In genomic region chr4:130336585-130337217, GRCh38 we compare ENCODE assay signal across 8 cellular contexts.
DNase-seq lines count a peak whose midpoint lies in the region; ATAC-seq, FAIRE-seq and TF ChIP-seq lines count a peak whose summit lies in the region.

No MANE protein-coding gene starts in this region.

- H4K20me1 ChIP-seq in HCT116 (ENCODE audit: insufficient read depth) (no peaks in the 10 kb centered on the region), MM.1S (ENCODE audit: insufficient read depth, low read length) (no peaks in the 10 kb centered on the region)

- H3F3A ChIP-seq in MM.1S (ENCODE audit: insufficient read depth, low read length) = no peaks in the 10 kb centered on the region

- H3K9ac ChIP-seq in HCT116 (ENCODE audit: low read length) (no peak overlapping the region), MM.1S (ENCODE audit: low read length) (no peak overlapping the region)

- no TSS peak for BruUV-seq in HCT116 (replicated peaks; lab: Mats Ljungman, UMichigan)

- peak; percentile 82 for ATAC-seq in HCT116

- H3K27me3 ChIP-seq in HCT116 (ENCODE audit: insufficient read depth, low read length) = no peaks in the 10 kb centered on the region
- no peaks in the 10 kb centered on the region for H3K27me3 ChIP-seq in MM.1S (replicated peaks; ENCODE audit: insufficient read depth, low read length)

- H3K79me2 ChIP-seq in HCT116 (ENCODE audit: insufficient read depth, low read length) (no peaks in the 10 kb centered on the region), MM.1S (ENCODE audit: low read length) (no peaks in the 10 kb centered on the region)

- no peaks in the 10 kb centered on the region for H3K36me3 ChIP-seq in HCT116 (ENCODE audit: control insufficient read depth in 1 of 2, insufficient read depth in 2 of 2, low read length in 2 of 2)
- no peaks in the 10 kb centered on the region for H3K36me3 ChIP-seq in MM.1S (replicated peaks; ENCODE audit: insufficient read depth, low read length)

- POLR2A ChIA-PET in HCT116 (lab: Charles Lee) = no interaction called here

- DNase-seq in NCI-H1417 (lab: John Stamatoyannopoulos, UW) (peak in 2 of 3 experiments; percentile 18 to 43), NCI-H1417 treated with DMSO at 0.1 percent for 48 hours (lab: John Stamatoyannopoulos, UW) (no peak), HCT116 (ENCODE audit: low read depth, low spot score) (peak; percentile 26), MM.1S (peak; percentile 47), erythroblast (lab: John Stamatoyannopoulos, UW) (peak; percentile 10 to 44), Ammon's horn (ENCODE audit: low spot score) (no peak), frontal cortex (ENCODE audit: low spot score in 2 of 2) (no peak), mesenteric fat pad (ENCODE audit: low spot score) (no peak)

- RAD21 ChIA-PET in HCT116 (lab: Charles Lee; ENCODE audit: low non-redundant PET in 1 of 2, low total read pairs in 2 of 2, uncharacterized antibody in 2 of 2, unreplicated experiment in 2 of 2) = no interaction called here

- H3K9me2 ChIP-seq in HCT116 (ENCODE audit: insufficient read depth) (no peaks in the 10 kb centered on the region), MM.1S (replicated peaks; ENCODE audit: insufficient read depth, low read length) (no peaks in the 10 kb centered on the region)

- FAIRE-seq in frontal cortex (lab: Jason Lieb, UNC) = no peak

- TF ChIP-seq POLR2A in HCT116 (IDR thresholded peaks at IDR 0.05; ENCODE audit: borderline replicate concordance, extremely low read depth, insufficient read depth, insufficient read length) (no peak), erythroblast (IDR thresholded peaks at IDR 0.05; ENCODE audit: low read length) (no peak)

- H3K27ac ChIP-seq in HCT116 (ENCODE audit: low read depth, low read length) (no peak overlapping the region), MM.1S (ENCODE audit: low read length) (no peak overlapping the region)

- H3K9me3 ChIP-seq in HCT116 (ENCODE audit: control insufficient read depth in 1 of 2, insufficient read depth in 1 of 2, low read depth in 1 of 2, low read length in 2 of 2) = no peaks in the 10 kb centered on the region
- H3K9me3 ChIP-seq in MM.1S (replicated peaks; ENCODE audit: insufficient read depth, low read length) = no peaks in the 10 kb centered on the region

- no peaks in the 10 kb centered on the region for H3K4me1 ChIP-seq in HCT116 (ENCODE audit: control insufficient read depth in 1 of 2, insufficient read depth in 2 of 2, low read length in 2 of 2)
- H3K4me1 ChIP-seq in MM.1S (ENCODE audit: low read length) = 0 out of 2 replicates have a peak, but pooled peaks cover 4% of the 10 kb centered on the region

- H3K4me3 ChIP-seq in HCT116 (replicated peaks in 1 of 2; ENCODE audit: low read depth in 1 of 2, low read length in 2 of 2) = no peak overlapping the region
- no peak overlapping the region for H3K4me3 ChIP-seq in MM.1S (ENCODE audit: low read length)

- H2AFZ ChIP-seq in HCT116 (ENCODE audit: low read depth, low read length, poor library complexity, severe bottlenecking) (no peak overlapping the region), MM.1S (ENCODE audit: low read length) (no peak overlapping the region)

- H3K4me2 ChIP-seq in HCT116 (ENCODE audit: low read length) (no peak overlapping the region), MM.1S (ENCODE audit: low read depth, low read length) (no peak overlapping the region)

- CTCF ChIA-PET in HCT116 (lab: Charles Lee) = interaction anchor here (0.9 kb wide), 1 partner anchor 18 kb away, joined by 3 read pairs; no protein-coding TSS in a partner anchor

- TF ChIP-seq CTCF in HCT116 (IDR thresholded peaks at IDR 0.05 in 2 of 3, conservative IDR thresholded peaks at IDR 0.05 in 1 of 3; ENCODE audit: borderline replicate concordance in 1 of 3, insufficient read depth in 1 of 3, low read depth in 2 of 3, low read length in 2 of 3) = peak in 2 of 3 experiments; percentile 59 to 70; a peak in 4 of 6 replicates
- peak; percentile 68 for TF ChIP-seq CTCF in MM.1S (IDR thresholded peaks at IDR 0.05; ENCODE audit: low read length)

- peak; percentile 45 for TF ChIP-seq RAD21 in HCT116 (IDR thresholded peaks at IDR 0.05; ENCODE audit: low read depth)

- intact Hi-C loops in HCT116 (cut with micrococcal nuclease) = loop anchor here (10.0 kb wide), 1 partner anchor 972 kb away; no protein-coding TSS in a partner anchor

TF ChIP-seq in HCT116, 20 proteins besides CTCF, POLR2A, EP300 and RAD21:
- TF ChIP-seq, protein P1, sequence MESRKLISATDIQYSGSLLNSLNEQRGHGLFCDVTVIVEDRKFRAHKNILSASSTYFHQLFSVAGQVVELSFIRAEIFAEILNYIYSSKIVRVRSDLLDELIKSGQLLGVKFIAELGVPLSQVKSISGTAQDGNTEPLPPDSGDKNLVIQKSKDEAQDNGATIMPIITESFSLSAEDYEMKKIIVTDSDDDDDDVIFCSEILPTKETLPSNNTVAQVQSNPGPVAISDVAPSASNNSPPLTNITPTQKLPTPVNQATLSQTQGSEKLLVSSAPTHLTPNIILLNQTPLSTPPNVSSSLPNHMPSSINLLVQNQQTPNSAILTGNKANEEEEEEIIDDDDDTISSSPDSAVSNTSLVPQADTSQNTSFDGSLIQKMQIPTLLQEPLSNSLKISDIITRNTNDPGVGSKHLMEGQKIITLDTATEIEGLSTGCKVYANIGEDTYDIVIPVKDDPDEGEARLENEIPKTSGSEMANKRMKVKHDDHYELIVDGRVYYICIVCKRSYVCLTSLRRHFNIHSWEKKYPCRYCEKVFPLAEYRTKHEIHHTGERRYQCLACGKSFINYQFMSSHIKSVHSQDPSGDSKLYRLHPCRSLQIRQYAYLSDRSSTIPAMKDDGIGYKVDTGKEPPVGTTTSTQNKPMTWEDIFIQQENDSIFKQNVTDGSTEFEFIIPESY (IDR thresholded peaks at IDR 0.05; ENCODE audit: extremely low read depth, insufficient replicate concordance, low read length) = no peak
- no peak for TF ChIP-seq EGR1 (IDR thresholded peaks at IDR 0.05; ENCODE audit: low read depth)
- no peak for TF ChIP-seq TCF7L2 (IDR thresholded peaks at IDR 0.05; ENCODE audit: borderline replicate concordance, extremely low read depth, insufficient read depth, insufficient read length)
- TF ChIP-seq JUND (IDR thresholded peaks at IDR 0.05) = no peak
- no peak for TF ChIP-seq ZFX (IDR thresholded peaks at IDR 0.05)
- TF ChIP-seq ELF1 (IDR thresholded peaks at IDR 0.05; ENCODE audit: borderline replicate concordance, low read depth) = no peak

Comparison
In these comparisons a context has a peak if more than half of its experiments do, and no peak if none do; other contexts are left out.
1. DNase-seq: peak in NCI-H1417 (2 of 3), HCT116 (single experiment), MM.1S (single experiment) and erythroblast (2 of 2); none in NCI-H1417 treated with DMSO at 0.1 percent for 48 hours (single experiment), Ammon's horn (single experiment), frontal cortex (0 of 2) and mesenteric fat pad (single experiment).